ENCODE assay signal across 6 cellular contexts in the genomic region with DNA sequence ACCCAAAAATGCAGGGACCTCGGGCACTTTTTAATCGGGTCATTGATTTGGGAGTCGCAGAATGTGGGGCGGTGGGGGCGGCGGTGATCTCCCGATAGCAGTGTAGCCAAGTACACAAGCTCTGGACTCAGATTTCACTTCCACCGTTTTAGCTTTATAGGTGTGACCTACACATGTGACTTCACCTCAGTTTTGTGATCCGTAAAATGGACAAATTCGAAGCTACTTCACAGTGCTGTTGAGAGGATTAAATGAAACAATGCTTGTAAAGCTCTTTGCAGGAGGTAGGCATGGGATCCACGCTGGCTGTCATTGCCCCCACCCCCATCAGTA. TPM values are rescaled to one million over a fixed set of nuclear protein-coding genes. Genes with fewer than 3 reads are reported as not detected.
DNase-seq lines count a peak whose midpoint lies in the region; ATAC-seq and TF ChIP-seq lines count a peak whose summit lies in the region.

No MANE protein-coding gene starts in this region.

- peaks cover 72% of the 10 kb centered on the region for H3K36me3 Mint-ChIP-seq in Calu3 (ENCODE audit: insufficient read depth, unreplicated experiment)
- H3K36me3 Mint-ChIP-seq in type B pancreatic cell = peaks cover 15% of the 10 kb centered on the region

- peaks cover 44% of the 10 kb centered on the region for H3K79me2 ChIP-seq in OCI-LY1 (ENCODE audit: insufficient read depth, low read length)

- intact Hi-C loops in Calu3 (cut with micrococcal nuclease; ENCODE audit: unreplicated experiment) = no loop called here

- H3K4me3 Mint-ChIP-seq in Calu3 (ENCODE audit: low read depth, unreplicated experiment) (peak overlapping the region; percentile 99), type B pancreatic cell (peak overlapping the region; percentile 94)

- no TSS peak for BruUV-seq in Calu3 (replicated peaks; lab: Mats Ljungman, UMichigan)

- H3K27me3 Mint-ChIP-seq in Calu3 (ENCODE audit: unreplicated experiment) (no peaks in the 10 kb centered on the region), type B pancreatic cell (no peaks in the 10 kb centered on the region)

- peaks cover 56% of the 10 kb centered on the region for H3K36me3 ChIP-seq in OCI-LY1 (ENCODE audit: insufficient read depth, low read length)
- H3K36me3 ChIP-seq in gastroesophageal sphincter = peaks cover 0 to 26% of the 10 kb centered on the region in 2 donors

- H2AFZ ChIP-seq in OCI-LY1 (ENCODE audit: low read length) = no peak overlapping the region

- TF ChIP-seq EP300 in gastroesophageal sphincter (IDR thresholded peaks at IDR 0.05) = no peak

- DNase-seq in Calu3 (no peak), type B pancreatic cell (ENCODE audit: extremely low spot score, unreplicated experiment) (no peak), NCI-H1048 (lab: John Stamatoyannopoulos, UW) (no peak)

- peak overlapping the region; percentile 76 for H3K27ac ChIP-seq in OCI-LY1 (ENCODE audit: low read depth, low read length, poor library complexity, severe bottlenecking)
- peak overlapping the region; percentile 83 to 98 (median 96) for H3K27ac ChIP-seq in gastroesophageal sphincter

- no peaks in the 10 kb centered on the region for H3K27me3 ChIP-seq in OCI-LY1 (ENCODE audit: insufficient read depth, low read length)
- H3K27me3 ChIP-seq in gastroesophageal sphincter = no peaks in the 10 kb centered on the region

- peak overlapping the region; percentile 88 for H3K4me3 ChIP-seq in OCI-LY1 (ENCODE audit: low read depth, low read length, poor library complexity, severe bottlenecking)
- peak overlapping the region; percentile 72 to 99 for H3K4me3 ChIP-seq in gastroesophageal sphincter

- H3K4me1 ChIP-seq in OCI-LY1 (ENCODE audit: insufficient read depth, low read length, severe bottlenecking) = peaks cover 46% of the 10 kb centered on the region
- peaks cover 0 to 50% (median 21%) of the 10 kb centered on the region in 3 donors for H3K4me1 ChIP-seq in gastroesophageal sphincter

- H3K9ac ChIP-seq in OCI-LY1 (ENCODE audit: low read length) = peak overlapping the region; percentile 82

- H3K9me2 ChIP-seq in OCI-LY1 (ENCODE audit: low read depth, low read length) = no peaks in the 10 kb centered on the region

- no peaks in the 10 kb centered on the region for H3K9me3 ChIP-seq in OCI-LY1 (ENCODE audit: low read length)
- H3K9me3 ChIP-seq in gastroesophageal sphincter = no peaks in the 10 kb centered on the region

- H4K20me1 ChIP-seq in OCI-LY1 (ENCODE audit: insufficient read depth, low read length) = no peaks in the 10 kb centered on the region

- ATAC-seq in gastroesophageal sphincter = no peak
- ATAC-seq in HG02798 (IDR thresholded peaks at IDR 0.05; ENCODE audit: poor library complexity, unreplicated experiment) = no peak

- TF ChIP-seq POLR2A in gastroesophageal sphincter (IDR thresholded peaks at IDR 0.05) = no peak

- H3K4me2 ChIP-seq in OCI-LY1 (ENCODE audit: low read length) = peak overlapping the region; percentile 74

- H3K27ac Mint-ChIP-seq in Calu3 (ENCODE audit: unreplicated experiment) = peak overlapping the region; percentile 78
- peak overlapping the region; percentile 92 for H3K27ac Mint-ChIP-seq in type B pancreatic cell

- TF ChIP-seq CTCF in Calu3 (IDR thresholded peaks at IDR 0.05; ENCODE audit: unreplicated experiment) = no peak
- TF ChIP-seq CTCF in OCI-LY1 (IDR thresholded peaks at IDR 0.05; ENCODE audit: low read length) = no peak
- TF ChIP-seq CTCF in gastroesophageal sphincter (IDR thresholded peaks at IDR 0.05) = no peak
- TF ChIP-seq CTCF in type B pancreatic cell (conservative IDR thresholded peaks at IDR 0.05) = no peak

- WGBS in gastroesophageal sphincter (ENCODE audit: low coverage in 1 of 2), 2 donors = 12% methylated on average over 6 of the region's 11 CpGs; no CpG with 5 or more reads in 1 of the 2 donors

- no peaks in the 10 kb centered on the region for H3K9me3 Mint-ChIP-seq in Calu3 (ENCODE audit: low read depth, unreplicated experiment)
- no peaks in the 10 kb centered on the region for H3K9me3 Mint-ChIP-seq in type B pancreatic cell

- no peaks in the 10 kb centered on the region for H3F3A ChIP-seq in OCI-LY1 (ENCODE audit: insufficient read depth, low read length)

- CTCF ChIA-PET in Calu3 (lab: Charles Lee) = interaction anchor here (1.1 kb wide), 1 partner anchor 35 kb away, joined by 4 read pairs; the partner anchor contains the start of gene TPCN1

- H3K4me1 Mint-ChIP-seq in Calu3 (ENCODE audit: low read depth, unreplicated experiment) (peaks cover 19% of the 10 kb centered on the region), type B pancreatic cell (ENCODE audit: unreplicated experiment) (peaks cover 20% of the 10 kb centered on the region)

RNA-seq across cellular contexts. Expression of gene RITA1, which starts 0.5 kb away (rescaled TPM):
- 27.4 and 28.4 TPM in 2 replicates for total RNA-seq in Calu3 (2022)
- 10 to 100 TPM; 12.3 to 22.8 (median 16.6) TPM for total RNA-seq in gastroesophageal sphincter
- total RNA-seq in type B pancreatic cell (ENCODE audit: low replicate concordance) = 19.0 and 21.7 TPM in 2 replicates

RNA-seq across cellular contexts. Expression of gene DDX54, which starts 0.7 kb away (rescaled TPM):
- total RNA-seq in Calu3 (2022) = 104 and 112 TPM in 2 replicates
- 10 to 100 TPM; 38.0 to 60.4 (median 53.3) TPM for total RNA-seq in gastroesophageal sphincter
- total RNA-seq in type B pancreatic cell (ENCODE audit: low replicate concordance) = 53.9 and 66.1 TPM in 2 replicates

RNA-seq across cellular contexts. Expression of gene TPCN1, which starts 35.3 kb away (rescaled TPM):
- total RNA-seq in Calu3 (2022) (83.0 and 91.1 TPM in 2 replicates), gastroesophageal sphincter (10 to 100 TPM; 24.0 to 47.0 (median 37.3) TPM), type B pancreatic cell (ENCODE audit: low replicate concordance) (55.6 and 103 TPM in 2 replicates)

RNA-seq across cellular contexts. Expression of gene CFAP73, which starts 36.5 kb away (rescaled TPM):
- total RNA-seq in Calu3 (2022) (2.3 and 3.2 TPM in 2 replicates), gastroesophageal sphincter (not detected), type B pancreatic cell (ENCODE audit: low replicate concordance) (0.27 and 0.81 TPM in 2 replicates)

RNA-seq across cellular contexts. Expression of gene RASAL1, which starts 50.4 kb away (rescaled TPM):
- total RNA-seq in Calu3 (2022) = 59.7 and 85.9 TPM in 2 replicates
- total RNA-seq in gastroesophageal sphincter = 1 to 10 TPM in 1 of 4 donors, not detected in 3; 1.7 TPM
- total RNA-seq in type B pancreatic cell (ENCODE audit: low replicate concordance) = 0.58 and 2.7 TPM in 2 replicates
